ENCODE assay signal across 15 cellular contexts in genomic region chr15:98949624-98950023, GRCh38. TPM values are rescaled to one million over a fixed set of nuclear protein-coding genes. Genes with fewer than 3 reads are reported as not detected.
DNase-seq lines count a peak whose midpoint lies in the region; ATAC-seq and TF ChIP-seq lines count a peak whose summit lies in the region.
"Had no signal": no experiment of that assay in that cellular context is flagged by ENCODE, and none has a peak within 500 bp of the region (broad histone marks: within the 10 kb centered on the region; RNA-seq: fewer than 3 reads in every experiment).

No MANE protein-coding gene starts in this region.

- DNase-seq in right atrium auricular region (ENCODE audit: low spot score) (no peak), heart right ventricle (no peak), islet precursor cell (peak; percentile 33), thoracic aorta (ENCODE audit: low spot score) (no peak), DMS79 treated with DMSO at 0.1 percent for 48 hours (lab: John Stamatoyannopoulos, UW) (no peak), NCI-H748 (lab: John Stamatoyannopoulos, UW; ENCODE audit: unreplicated experiment) (no peak)
- no peak for DNase-seq in stimulated activated CD4-positive, alpha-beta T cell treated with anti-CD3 and anti-CD28 coated beads, Interleukin-15, amount 100 ng/mL, for 24 hours
- DNase-seq: AML-193, DMS53, GM23248, H7 had no signal

- TF ChIP-seq CTCF in right atrium auricular region (IDR thresholded peaks at IDR 0.05) (no peak), heart right ventricle (IDR thresholded peaks at IDR 0.05) (no peak), thoracic aorta (IDR thresholded peaks at IDR 0.05) (no peak)

- 87 to 94% methylated on average over 6 of the region's 6 CpGs for WGBS in heart right ventricle, 2 donors

- ATAC-seq in heart right ventricle (no peak), thoracic aorta (ENCODE audit: insufficient number of reproducible peaks, low FRiP score, low read depth) (no peak)
- ATAC-seq: GM12878 had no signal

- no peaks in the 10 kb centered on the region for H3K9me3 ChIP-seq in right atrium auricular region
- H3K9me3 ChIP-seq in heart right ventricle: no peaks in the 10 kb centered on the region
- no peaks in the 10 kb centered on the region for H3K9me3 ChIP-seq in thoracic aorta
- H3K9me3 ChIP-seq: BLaER1 had no signal

- H3K36me3 ChIP-seq in right atrium auricular region: peaks cover 59% of the 10 kb centered on the region
- peaks cover 0 to 67% (median 36%) of the 10 kb centered on the region in 9 donors for H3K36me3 ChIP-seq in heart right ventricle
- peaks cover 43% of the 10 kb centered on the region for H3K36me3 ChIP-seq in thoracic aorta

- no peaks in the 10 kb centered on the region for H3K27me3 ChIP-seq in right atrium auricular region
- H3K27me3 ChIP-seq in heart right ventricle: no peaks in the 10 kb centered on the region
- H3K27me3 ChIP-seq in thoracic aorta (replicated peaks; ENCODE audit: insufficient read depth): no peaks in the 10 kb centered on the region
- H3K27me3 ChIP-seq: BLaER1 had no signal

- H3K4me1 ChIP-seq in right atrium auricular region (peaks cover 0 to 48% of the 10 kb centered on the region in 2 donors), heart right ventricle (peaks cover 17 to 72% (median 39%) of the 10 kb centered on the region in 9 donors), thoracic aorta (ENCODE audit: control insufficient read depth in 1 of 2, low read depth in 2 of 2) (peaks cover 25 to 72% of the 10 kb centered on the region in 2 donors)

- intact Hi-C loops in heart right ventricle (cut with DNase I): loop anchor here in 5 of 10 donors (5.0 to 10.0 kb wide), 3 partner anchors 105 to 125 kb away; no protein-coding TSS in a partner anchor

- H3K4me3 ChIP-seq in right atrium auricular region (no peak overlapping the region), heart right ventricle (no peak overlapping the region), thoracic aorta (no peak overlapping the region)
- H3K4me3 ChIP-seq: BLaER1, GM12878, GM23248 had no signal

- H3K27ac ChIP-seq in right atrium auricular region (peak overlapping the region; percentile 17 to 28), heart right ventricle (no peak overlapping the region), thoracic aorta (peak overlapping the region; percentile 93 to 96)
- H3K27ac ChIP-seq: 22Rv1, BLaER1, GM23248 had no signal

RNA-seq across cellular contexts. Expression of gene PGPEP1L, which starts 58.0 kb away (rescaled TPM):
- 1 to 10 TPM in 1 of 2 donors, under 1 TPM in 1; 0.74 to 1.3 TPM for total RNA-seq in right atrium auricular region
- 1 to 10 TPM in 7 of 10 donors, under 1 TPM in 3; 0.52 to 5.6 (median 1.3) TPM for total RNA-seq in heart right ventricle
- 1 to 10 TPM in 1 of 2 donors, under 1 TPM in 1; 0.22 to 4.2 TPM for polyA plus RNA-seq in heart right ventricle
- total RNA-seq in thoracic aorta: 1 to 10 TPM in 1 of 2 donors, not detected in 1; 2.5 TPM
- total RNA-seq: CD4-positive, CD25-positive, alpha-beta regulatory T cell; GM12878; GM23248; H7 had no signal
- polyA plus RNA-seq: CD4-positive, CD25-positive, alpha-beta regulatory T cell; GM12878; GM23248 had no signal

Comparison
In these comparisons a context has a peak if more than half of its experiments do, and no peak if none do; other contexts are left out.
1. H3K27ac ChIP-seq: peak in right atrium auricular region (2 of 2) and thoracic aorta (2 of 2); none in heart right ventricle (0 of 10).